Comparison of ENCODE assay signal across 8 cellular contexts in genomic region chr10:109852004-109852717, GRCh38.
A peak's percentile ranks its signal among the peaks of the same experiment; 100 is the strongest.
DNase-seq lines count a peak whose midpoint lies in the region; ATAC-seq and TF ChIP-seq lines count a peak whose summit lies in the region.

No MANE protein-coding gene starts in this region.

- intact Hi-C loops in lower lobe of right lung (cut with DNase I), result no loop called here

- H3K27me3 ChIP-seq in lower lobe of right lung (ENCODE audit: low read depth), result no peaks in the 10 kb centered on the region

- TF ChIP-seq CTCF in AG10803 (conservative IDR thresholded peaks at IDR 0.05; ENCODE audit: low read length) (peak; percentile 93), lower lobe of right lung (IDR thresholded peaks at IDR 0.05) (peak; percentile 89)

- DNase-seq in AG10803 (ENCODE audit: low read depth) (peak; percentile 66), NCI-H510A treated with DMSO at 0.1 percent for 48 hours (lab: John Stamatoyannopoulos, UW) (peak; percentile 57), dermis blood vessel endothelial cell (peak; percentile 84), lower lobe of right lung (peak; percentile 76)
- DNase-seq in activated CD4-positive, alpha-beta T cell treated with anti-CD3 and anti-CD28 coated beads, Interleukin-2, amount 50 U/mL, for 1 hour, result peak; percentile 72
- DNase-seq in stimulated activated CD8-positive, alpha-beta memory T cell treated with anti-CD3 and anti-CD28 coated beads, Interleukin-12 subunit alpha, Interleukin-12 subunit beta, amount 100 ng/mL, for 1 hour (ENCODE audit: low read depth), result peak; percentile 55

- H3K36me3 ChIP-seq in lower lobe of right lung, result no peaks in the 10 kb centered on the region

- H3K9me3 ChIP-seq in lower lobe of right lung, result no peaks in the 10 kb centered on the region

- H3K4me1 ChIP-seq in lower lobe of right lung, result peaks cover 10% of the 10 kb centered on the region

- H3K27ac ChIP-seq in lower lobe of right lung, result no peak overlapping the region

- ATAC-seq in GM19023 (IDR thresholded peaks at IDR 0.05; ENCODE audit: unreplicated experiment) (peak; percentile 97), HG03159 (IDR thresholded peaks at IDR 0.05; ENCODE audit: unreplicated experiment) (peak; percentile 91), lower lobe of right lung (peak; percentile 87 to 88)

- no peak overlapping the region for H3K4me3 ChIP-seq in AG10803 (ENCODE audit: low read length)
- H3K4me3 ChIP-seq in lower lobe of right lung, result no peak overlapping the region
